Comparison of ENCODE assay signal across 16 cellular contexts in genomic region chr6:31359556-31359955, GRCh38.
"Had no signal": no experiment of that assay in that cellular context is flagged by ENCODE, and none has a peak within 500 bp of the region (broad histone marks: within the 10 kb centered on the region; RNA-seq: fewer than 3 reads in every experiment).

No MANE protein-coding gene starts in this region.

- ATAC-seq: activated CD4-positive, alpha-beta T cell treated with anti-CD3 and anti-CD28 coated beads for 36 hours; activated naive CD4-positive, alpha-beta T cell treated with anti-CD3 and anti-CD28 coated beads, Interleukin-2, amount 50 U/mL, for 72 hours; left lobe of liver; mucosa of descending colon; psoas muscle; sciatic nerve had no signal

- H3K4me3 ChIP-seq: mucosa of descending colon, psoas muscle, suprapubic skin, upper lobe of left lung had no signal

- H3K4me3 Mint-ChIP-seq: activated CD4-positive, alpha-beta T cell treated with anti-CD3 and anti-CD28 coated beads for 36 hours; nephron progenitor cell had no signal

- H3K4me1 ChIP-seq: psoas muscle had no signal

- DNase-seq: activated CD4-positive, alpha-beta T cell treated with anti-CD3 and anti-CD28 coated beads for 36 hours; activated CD8-positive, alpha-beta memory T cell treated with anti-CD3 and anti-CD28 coated beads for 24 hours; activated effector memory CD4-positive, alpha-beta T cell treated with anti-CD3 and anti-CD28 coated beads, Interleukin-2, amount 50 U/mL, for 16 hours; aorta; foreskin melanocyte; head of caudate nucleus; mucosa of descending colon; nephron progenitor cell; psoas muscle; stimulated activated CD4-positive, alpha-beta T cell treated with anti-CD3 and anti-CD28 coated beads, Interleukin-2, amount 100 ng/mL, for 24 hours; stimulated activated naive CD4-positive, alpha-beta T cell; upper lobe of left lung had no signal

- H3K27me3 ChIP-seq: upper lobe of left lung had no signal

- H3K27ac Mint-ChIP-seq: activated CD4-positive, alpha-beta T cell treated with anti-CD3 and anti-CD28 coated beads for 36 hours; nephron progenitor cell had no signal

- H3K27ac ChIP-seq: psoas muscle, suprapubic skin, upper lobe of left lung had no signal

- H3K9me3 ChIP-seq: mucosa of descending colon, psoas muscle, suprapubic skin, upper lobe of left lung had no signal
